Comparison of ENCODE assay signal across 8 cellular contexts in genomic region chr15:64809649-64810498, GRCh38. TPM values are rescaled to one million over a fixed set of nuclear protein-coding genes. Genes with fewer than 3 reads are reported as not detected.
A peak's percentile ranks its signal among the peaks of the same experiment; 100 is the strongest.
DNase-seq lines count a peak whose midpoint lies in the region; ATAC-seq and TF ChIP-seq lines count a peak whose summit lies in the region.

No MANE protein-coding gene starts in this region.

- no peaks in the 10 kb centered on the region for H3K9me2 ChIP-seq in SU-DHL-6 (replicated peaks; ENCODE audit: insufficient read depth, low read length)

- no peaks in the 10 kb centered on the region for H3K36me3 Mint-ChIP-seq in progenitor cell of endocrine pancreas (ENCODE audit: insufficient read depth)

- no peaks in the 10 kb centered on the region for H4K20me1 ChIP-seq in SU-DHL-6 (ENCODE audit: low read depth, low read length)

- H3F3A ChIP-seq in SU-DHL-6 (ENCODE audit: insufficient read depth): no peaks in the 10 kb centered on the region

- no peak overlapping the region for H3K4me3 ChIP-seq in SU-DHL-6 (ENCODE audit: insufficient read depth, low read length, poor library complexity, severe bottlenecking)

- H3K27ac ChIP-seq in SU-DHL-6 (ENCODE audit: low read depth, low read length): no peak overlapping the region

- no peak overlapping the region for H3K4me3 Mint-ChIP-seq in progenitor cell of endocrine pancreas (ENCODE audit: low read depth)

- peaks cover 12% of the 10 kb centered on the region for H3K27me3 Mint-ChIP-seq in progenitor cell of endocrine pancreas

- H3K9me3 Mint-ChIP-seq in progenitor cell of endocrine pancreas (ENCODE audit: low read depth): no peaks in the 10 kb centered on the region

- H3K9ac ChIP-seq in SU-DHL-6 (ENCODE audit: low read length): no peak overlapping the region

- CTCF ChIA-PET in GM10248 (lab: Yijun Ruan, JAX): interaction anchor here (0.6 to 16.8 kb wide), 45 partner anchors 8 to 301 kb away, joined by 3 to 300 read pairs (median 5); partner anchors contain the start of gene PIF1

- no peak overlapping the region for H3K4me2 ChIP-seq in SU-DHL-6 (ENCODE audit: low read depth, low read length, poor library complexity, severe bottlenecking)

- POLR2A ChIA-PET in GM10248 (lab: Yijun Ruan, JAX): no interaction called here

- ATAC-seq in left cardiac atrium (peak; percentile 82 to 85), HG02840 (IDR thresholded peaks at IDR 0.05; ENCODE audit: low FRiP score, unreplicated experiment) (no peak), HG03280 (IDR thresholded peaks at IDR 0.05; ENCODE audit: unreplicated experiment) (no peak)

- no peaks in the 10 kb centered on the region for H3K79me2 ChIP-seq in SU-DHL-6 (ENCODE audit: insufficient read depth, low read length)

- no peaks in the 10 kb centered on the region for H3K27me3 ChIP-seq in SU-DHL-6 (ENCODE audit: low read length)

- DNase-seq in GM10248 (ENCODE audit: extremely low spot score) (peak; percentile 86), NCI-H1092 (lab: John Stamatoyannopoulos, UW) (peak; percentile 14), left cardiac atrium (peak; percentile 87), progenitor cell of endocrine pancreas (ENCODE audit: low spot score, unreplicated experiment) (peak; percentile 76)
- DNase-seq in activated naive CD8-positive, alpha-beta T cell treated with anti-CD3 and anti-CD28 coated beads, Interleukin-2, amount 50 U/mL, for 16 hours (ENCODE audit: low read depth, low spot score): peak; percentile 32

- TF ChIP-seq CTCF in GM10248 (IDR thresholded peaks at IDR 0.05; ENCODE audit: control extremely low read depth, extremely low read depth, low read depth, missing control alignments) (peak; percentile 96), SU-DHL-6 (IDR thresholded peaks at IDR 0.05; ENCODE audit: insufficient read depth, low read length, poor library complexity, severe bottlenecking) (peak; percentile 97), progenitor cell of endocrine pancreas (IDR thresholded peaks at IDR 0.05; ENCODE audit: unreplicated experiment) (peak; percentile 89)

- intact Hi-C loops in left cardiac atrium (cut with DNase I): loop anchor here (2.0 to 5.0 kb wide), 3 partner anchors 77 to 123 kb away; no protein-coding TSS in a partner anchor

- no peaks in the 10 kb centered on the region for H3K9me3 ChIP-seq in SU-DHL-6 (ENCODE audit: insufficient read depth, low read length)

- H3K36me3 ChIP-seq in SU-DHL-6 (ENCODE audit: low read length): no peaks in the 10 kb centered on the region

- H3K27ac Mint-ChIP-seq in progenitor cell of endocrine pancreas: no peak overlapping the region

- peaks cover 4% of the 10 kb centered on the region for H3K4me1 Mint-ChIP-seq in progenitor cell of endocrine pancreas (ENCODE audit: low read depth)

- no peak overlapping the region for H2AFZ ChIP-seq in SU-DHL-6 (ENCODE audit: low read depth, low read length, severe bottlenecking)

RNA-seq across cellular contexts. Expression of gene PIF1, which starts 15.6 kb away (rescaled TPM):
- under 1 TPM; 0.47 to 0.94 TPM for total RNA-seq in left cardiac atrium
- 18.9 and 19.6 TPM in 2 replicates for total RNA-seq in progenitor cell of endocrine pancreas

RNA-seq across cellular contexts. Expression of gene PLEKHO2, which starts 31.8 kb away (rescaled TPM):
- total RNA-seq in left cardiac atrium (10 to 100 TPM; 21.3 to 27.0 TPM), progenitor cell of endocrine pancreas (9.1 and 9.6 TPM in 2 replicates)

RNA-seq across cellular contexts. Expression of gene RBPMS2, which starts 34.5 kb away (rescaled TPM):
- total RNA-seq in left cardiac atrium (100 to 1,000 TPM; 312 to 403 TPM), progenitor cell of endocrine pancreas (37.5 and 39.8 TPM in 2 replicates)

Comparison
In these comparisons a context has a peak if more than half of its experiments do, and no peak if none do; other contexts are left out.
1. DNase-seq: peak in every context shown above with its lines; median percentile 87 in left cardiac atrium; 86 in GM10248; 76 in progenitor cell of endocrine pancreas; 32 in activated naive CD8-positive, alpha-beta T cell treated with anti-CD3 and anti-CD28 coated beads, Interleukin-2, amount 50 U/mL, for 16 hours; 14 in NCI-H1092.
2. ATAC-seq: peak in left cardiac atrium (2 of 2); none in HG02840 (single experiment) and HG03280 (single experiment).
3. RNA of gene PIF1, which starts 15.6 kb away (total RNA-seq): 18.9 to 19.6 TPM in progenitor cell of endocrine pancreas; 0.47 to 0.94 TPM in left cardiac atrium; every median in the first group is over 10 times any median in the second.
4. Peak in every context shown above with its lines, with median percentiles within 50 percentile points of each other: CTCF ChIP-seq.